1 cellular context compared by ENCODE assay signal in the genomic region with DNA sequence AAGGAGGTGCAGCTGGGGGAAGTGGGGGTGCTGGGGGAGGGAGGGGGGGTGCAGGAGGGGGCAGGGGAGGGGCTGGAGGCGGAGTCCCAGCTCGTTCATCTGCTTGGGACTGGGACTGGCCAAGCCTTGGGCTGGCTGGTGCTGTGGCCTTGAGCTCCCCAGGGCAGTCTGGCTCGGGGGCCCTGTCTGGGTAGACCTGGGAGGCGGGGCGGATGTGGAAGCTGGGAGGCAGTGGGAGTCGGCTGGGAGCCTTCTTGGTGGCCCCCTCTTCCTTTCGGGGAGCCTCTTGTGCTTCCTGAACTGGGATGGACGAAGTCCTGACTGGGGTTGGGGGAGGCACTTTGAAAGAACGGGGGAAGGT.
TF ChIP-seq lines count a peak whose summit lies in the region.

No MANE protein-coding gene starts in this region.

TF ChIP-seq in HepG2, 621 proteins besides CTCF, POLR2A, EP300 and RAD21 (continued from another document and continues in another):
- TF ChIP-seq, protein P1, sequence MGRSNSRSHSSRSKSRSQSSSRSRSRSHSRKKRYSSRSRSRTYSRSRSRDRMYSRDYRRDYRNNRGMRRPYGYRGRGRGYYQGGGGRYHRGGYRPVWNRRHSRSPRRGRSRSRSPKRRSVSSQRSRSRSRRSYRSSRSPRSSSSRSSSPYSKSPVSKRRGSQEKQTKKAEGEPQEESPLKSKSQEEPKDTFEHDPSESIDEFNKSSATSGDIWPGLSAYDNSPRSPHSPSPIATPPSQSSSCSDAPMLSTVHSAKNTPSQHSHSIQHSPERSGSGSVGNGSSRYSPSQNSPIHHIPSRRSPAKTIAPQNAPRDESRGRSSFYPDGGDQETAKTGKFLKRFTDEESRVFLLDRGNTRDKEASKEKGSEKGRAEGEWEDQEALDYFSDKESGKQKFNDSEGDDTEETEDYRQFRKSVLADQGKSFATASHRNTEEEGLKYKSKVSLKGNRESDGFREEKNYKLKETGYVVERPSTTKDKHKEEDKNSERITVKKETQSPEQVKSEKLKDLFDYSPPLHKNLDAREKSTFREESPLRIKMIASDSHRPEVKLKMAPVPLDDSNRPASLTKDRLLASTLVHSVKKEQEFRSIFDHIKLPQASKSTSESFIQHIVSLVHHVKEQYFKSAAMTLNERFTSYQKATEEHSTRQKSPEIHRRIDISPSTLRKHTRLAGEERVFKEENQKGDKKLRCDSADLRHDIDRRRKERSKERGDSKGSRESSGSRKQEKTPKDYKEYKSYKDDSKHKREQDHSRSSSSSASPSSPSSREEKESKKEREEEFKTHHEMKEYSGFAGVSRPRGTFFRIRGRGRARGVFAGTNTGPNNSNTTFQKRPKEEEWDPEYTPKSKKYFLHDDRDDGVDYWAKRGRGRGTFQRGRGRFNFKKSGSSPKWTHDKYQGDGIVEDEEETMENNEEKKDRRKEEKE (IDR thresholded peaks at IDR 0.05): no peak
- TF ChIP-seq SCMH1 (CRISPR knock-in tag; IDR thresholded peaks at IDR 0.05; ENCODE audit: borderline replicate concordance): no peak
- TF ChIP-seq, protein P2, sequence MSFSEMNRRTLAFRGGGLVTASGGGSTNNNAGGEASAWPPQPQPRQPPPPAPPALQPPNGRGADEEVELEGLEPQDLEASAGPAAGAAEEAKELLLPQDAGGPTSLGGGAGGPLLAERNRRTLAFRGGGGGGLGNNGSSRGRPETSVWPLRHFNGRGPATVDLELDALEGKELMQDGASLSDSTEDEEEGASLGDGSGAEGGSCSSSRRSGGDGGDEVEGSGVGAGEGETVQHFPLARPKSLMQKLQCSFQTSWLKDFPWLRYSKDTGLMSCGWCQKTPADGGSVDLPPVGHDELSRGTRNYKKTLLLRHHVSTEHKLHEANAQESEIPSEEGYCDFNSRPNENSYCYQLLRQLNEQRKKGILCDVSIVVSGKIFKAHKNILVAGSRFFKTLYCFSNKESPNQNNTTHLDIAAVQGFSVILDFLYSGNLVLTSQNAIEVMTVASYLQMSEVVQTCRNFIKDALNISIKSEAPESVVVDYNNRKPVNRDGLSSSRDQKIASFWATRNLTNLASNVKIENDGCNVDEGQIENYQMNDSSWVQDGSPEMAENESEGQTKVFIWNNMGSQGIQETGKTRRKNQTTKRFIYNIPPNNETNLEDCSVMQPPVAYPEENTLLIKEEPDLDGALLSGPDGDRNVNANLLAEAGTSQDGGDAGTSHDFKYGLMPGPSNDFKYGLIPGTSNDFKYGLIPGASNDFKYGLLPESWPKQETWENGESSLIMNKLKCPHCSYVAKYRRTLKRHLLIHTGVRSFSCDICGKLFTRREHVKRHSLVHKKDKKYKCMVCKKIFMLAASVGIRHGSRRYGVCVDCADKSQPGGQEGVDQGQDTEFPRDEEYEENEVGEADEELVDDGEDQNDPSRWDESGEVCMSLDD (CRISPR knock-in tag; IDR thresholded peaks at IDR 0.05; ENCODE audit: borderline replicate concordance): peak; percentile 75; the same call in 1 of the 2 replicates
- TF ChIP-seq NR2C2 (CRISPR knock-in tag; IDR thresholded peaks at IDR 0.05; ENCODE audit: borderline replicate concordance): 0 out of 2 replicates have a peak, but pooled peaks have one; percentile 31
- peak; percentile 85 for TF ChIP-seq SKI (IDR thresholded peaks at IDR 0.05; ENCODE audit: partially characterized antibody)
- no peak for TF ChIP-seq ZNF350 (CRISPR knock-in tag; IDR thresholded peaks at IDR 0.05; ENCODE audit: borderline replicate concordance, low read depth)
- no peak for TF ChIP-seq USF2 (IDR thresholded peaks at IDR 0.05; ENCODE audit: low read depth, low read length)
- TF ChIP-seq USF2 (CRISPR knock-in tag; IDR thresholded peaks at IDR 0.05; ENCODE audit: borderline replicate concordance): no peak
- peak; percentile 85 for TF ChIP-seq HNRNPK (IDR thresholded peaks at IDR 0.05; ENCODE audit: low read depth, low read length, poor library complexity, severe bottlenecking)
- TF ChIP-seq PHF21A (CRISPR knock-in tag; IDR thresholded peaks at IDR 0.05): peak; percentile 53
- TF ChIP-seq ZFP41 (CRISPR knock-in tag; IDR thresholded peaks at IDR 0.05; ENCODE audit: borderline replicate concordance): no peak
- no peak for TF ChIP-seq HNF1A (IDR thresholded peaks at IDR 0.05; ENCODE audit: low read depth)
- peak; percentile 34; the same call in 1 of the 2 replicates for TF ChIP-seq HNF1A (CRISPR knock-in tag; IDR thresholded peaks at IDR 0.05; ENCODE audit: borderline replicate concordance)
- TF ChIP-seq SOX5 (CRISPR knock-in tag; IDR thresholded peaks at IDR 0.05; ENCODE audit: borderline replicate concordance): peak; percentile 15; the same call in 1 of the 2 replicates
- peak; percentile 82 for TF ChIP-seq KDM6A (CRISPR knock-in tag; IDR thresholded peaks at IDR 0.05; ENCODE audit: low read depth)
- peak; percentile 55; the same call in 1 of the 2 replicates for TF ChIP-seq ZNF121 (CRISPR knock-in tag; IDR thresholded peaks at IDR 0.05)
- TF ChIP-seq, protein P3, sequence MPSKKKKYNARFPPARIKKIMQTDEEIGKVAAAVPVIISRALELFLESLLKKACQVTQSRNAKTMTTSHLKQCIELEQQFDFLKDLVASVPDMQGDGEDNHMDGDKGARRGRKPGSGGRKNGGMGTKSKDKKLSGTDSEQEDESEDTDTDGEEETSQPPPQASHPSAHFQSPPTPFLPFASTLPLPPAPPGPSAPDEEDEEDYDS (CRISPR knock-in tag; IDR thresholded peaks at IDR 0.05): 0 out of 2 replicates have a peak, but pooled peaks have one; percentile 26
- peak; percentile 43 for TF ChIP-seq TEAD3 (CRISPR knock-in tag; optimal IDR thresholded peaks at IDR 0.05; ENCODE audit: borderline replicate concordance)
- TF ChIP-seq ZNF556 (CRISPR knock-in tag; IDR thresholded peaks at IDR 0.05; ENCODE audit: borderline replicate concordance): 0 out of 2 replicates have a peak, but pooled peaks have one; percentile 40
- peak; percentile 64; the same call in 1 of the 2 replicates for TF ChIP-seq SALL1 (CRISPR knock-in tag; IDR thresholded peaks at IDR 0.05)
- TF ChIP-seq THAP8 (CRISPR knock-in tag; IDR thresholded peaks at IDR 0.05; ENCODE audit: borderline replicate concordance): no peak
- TF ChIP-seq ZFYVE20 (CRISPR knock-in tag; IDR thresholded peaks at IDR 0.05; ENCODE audit: borderline replicate concordance, low read depth): no peak
- TF ChIP-seq CREB3 (CRISPR knock-in tag; IDR thresholded peaks at IDR 0.05): no peak
- TF ChIP-seq CAMTA2 (CRISPR knock-in tag; IDR thresholded peaks at IDR 0.05; ENCODE audit: borderline replicate concordance): no peak
- 0 out of 2 replicates have a peak, but pooled peaks have one; percentile 53 for TF ChIP-seq WIZ (CRISPR knock-in tag; IDR thresholded peaks at IDR 0.05)
- TF ChIP-seq, protein P4, sequence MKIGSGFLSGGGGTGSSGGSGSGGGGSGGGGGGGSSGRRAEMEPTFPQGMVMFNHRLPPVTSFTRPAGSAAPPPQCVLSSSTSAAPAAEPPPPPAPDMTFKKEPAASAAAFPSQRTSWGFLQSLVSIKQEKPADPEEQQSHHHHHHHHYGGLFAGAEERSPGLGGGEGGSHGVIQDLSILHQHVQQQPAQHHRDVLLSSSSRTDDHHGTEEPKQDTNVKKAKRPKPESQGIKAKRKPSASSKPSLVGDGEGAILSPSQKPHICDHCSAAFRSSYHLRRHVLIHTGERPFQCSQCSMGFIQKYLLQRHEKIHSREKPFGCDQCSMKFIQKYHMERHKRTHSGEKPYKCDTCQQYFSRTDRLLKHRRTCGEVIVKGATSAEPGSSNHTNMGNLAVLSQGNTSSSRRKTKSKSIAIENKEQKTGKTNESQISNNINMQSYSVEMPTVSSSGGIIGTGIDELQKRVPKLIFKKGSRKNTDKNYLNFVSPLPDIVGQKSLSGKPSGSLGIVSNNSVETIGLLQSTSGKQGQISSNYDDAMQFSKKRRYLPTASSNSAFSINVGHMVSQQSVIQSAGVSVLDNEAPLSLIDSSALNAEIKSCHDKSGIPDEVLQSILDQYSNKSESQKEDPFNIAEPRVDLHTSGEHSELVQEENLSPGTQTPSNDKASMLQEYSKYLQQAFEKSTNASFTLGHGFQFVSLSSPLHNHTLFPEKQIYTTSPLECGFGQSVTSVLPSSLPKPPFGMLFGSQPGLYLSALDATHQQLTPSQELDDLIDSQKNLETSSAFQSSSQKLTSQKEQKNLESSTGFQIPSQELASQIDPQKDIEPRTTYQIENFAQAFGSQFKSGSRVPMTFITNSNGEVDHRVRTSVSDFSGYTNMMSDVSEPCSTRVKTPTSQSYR (CRISPR knock-in tag; IDR thresholded peaks at IDR 0.05; ENCODE audit: borderline replicate concordance): peak; percentile 48; the same call in 1 of the 2 replicates
- TF ChIP-seq MBNL3 (CRISPR knock-in tag; conservative IDR thresholded peaks at IDR 0.05): no peak
- peak; percentile 49 for TF ChIP-seq GABPB1 (CRISPR knock-in tag; IDR thresholded peaks at IDR 0.05)
- TF ChIP-seq ELK4 (CRISPR knock-in tag; IDR thresholded peaks at IDR 0.05; ENCODE audit: borderline replicate concordance): no peak
- no peak for TF ChIP-seq ESRRA (CRISPR knock-in tag; IDR thresholded peaks at IDR 0.05; ENCODE audit: low read depth)
- TF ChIP-seq HOMEZ (CRISPR knock-in tag; IDR thresholded peaks at IDR 0.05; ENCODE audit: low read depth): no peak
- TF ChIP-seq XRCC5 (optimal IDR thresholded peaks at IDR 0.05; ENCODE audit: low read length): no peak
- TF ChIP-seq ZFP1 (CRISPR knock-in tag; IDR thresholded peaks at IDR 0.05): no peak
- no peak for TF ChIP-seq PHF5A (CRISPR knock-in tag; IDR thresholded peaks at IDR 0.05; ENCODE audit: low read depth, unreplicated experiment)
